Comparison of ENCODE assay signal across 33 cellular contexts in the genomic region with DNA sequence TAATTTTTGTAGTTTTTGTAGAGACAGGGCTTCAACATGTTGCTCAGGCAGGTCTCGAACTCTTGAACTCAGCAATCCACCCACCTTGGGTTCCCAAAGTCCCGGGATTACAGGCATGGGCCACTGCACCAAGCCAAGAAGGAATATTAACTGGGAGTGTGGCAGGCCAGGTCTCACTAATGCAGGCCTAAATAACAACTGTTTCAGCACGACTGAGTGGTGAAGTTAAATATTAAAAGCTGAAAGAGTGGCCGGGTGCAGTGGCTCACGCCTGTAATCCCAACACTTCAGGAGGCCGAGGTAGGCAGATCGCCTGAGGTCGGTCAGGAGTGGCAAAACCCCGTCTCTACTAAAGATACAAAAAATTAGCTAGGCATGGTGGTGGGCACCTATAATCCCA.
"Had no signal": no experiment of that assay in that cellular context is flagged by ENCODE, and none has a peak within 500 bp of the region (broad histone marks: within the 10 kb centered on the region; RNA-seq: fewer than 3 reads in every experiment).

No MANE protein-coding gene starts in this region.

- H3K27me3 ChIP-seq: ascending aorta, cardiac muscle cell, SJSA1 had no signal

- H3K4me3 ChIP-seq: ascending aorta, cardiac muscle cell, SJSA1 had no signal

- H3K9me3 ChIP-seq: ascending aorta, SJSA1 had no signal

- ATAC-seq: activated CD8-positive, alpha-beta T cell treated with anti-CD3 and anti-CD28 coated beads for 36 hours; activated T-cell treated with anti-CD3 and anti-CD28 coated beads, Interleukin-2, amount 50 U/mL, for 72 hours; activated T-helper 17 cell treated with anti-CD3 and anti-CD28 coated beads, Interleukin-2, amount 50 U/mL, for 72 hours; Panc1; SK-N-SH treated with all-trans-retinoic acid at 6 μM for 48 hours had no signal

- DNase-seq: activated CD4-positive, alpha-beta T cell treated with anti-CD3 and anti-CD28 coated beads for 1 hour; activated CD4-positive, alpha-beta T cell treated with anti-CD3 and anti-CD28 coated beads for 48 hours; activated CD4-positive, alpha-beta T cell treated with anti-CD3 and anti-CD28 coated beads, Interleukin-2, amount 50 U/mL, for 4 hours; activated CD4-positive, CD25-positive, alpha-beta regulatory T cell; activated CD8-positive, alpha-beta T cell treated with anti-CD3 and anti-CD28 coated beads for 36 hours; activated effector memory CD4-positive, alpha-beta T cell treated with anti-CD3 and anti-CD28 coated beads, Interleukin-2, amount 50 U/mL, for 16 hours; activated naive CD4-positive, alpha-beta T cell; activated naive CD4-positive, alpha-beta T cell treated with anti-CD3 and anti-CD28 coated beads, Interleukin-2, amount 50 U/mL, for 16 hours; activated naive CD8-positive, alpha-beta T cell treated with anti-CD3 and anti-CD28 coated beads for 36 hours; activated T-cell treated with anti-CD3 and anti-CD28 coated beads, Interleukin-2, amount 50 U/mL, for 1 hour; activated T-cell treated with anti-CD3 and anti-CD28 coated beads, Interleukin-2, amount 50 U/mL, for 72 hours; amniotic stem cell; Karpas-422; KBM-7; NCI-H1048; NCI-H1105 treated with DMSO at 0.1 percent for 48 hours; NCI-H1436; NCI-H1694; NCI-H2029; NCI-H345; NCI-H524 treated with DMSO at 0.1 percent for 48 hours; SHP77; SW 1271; T-helper 1 cell; T-helper 2 cell; T-helper 9 cell; WERI-Rb-1 had no signal

- H3K4me1 ChIP-seq: ascending aorta had no signal

- H3K27ac ChIP-seq: ascending aorta, cardiac muscle cell, WERI-Rb-1 had no signal
